Comparison of ENCODE assay signal across 20 cellular contexts in genomic region chr17:17137731-17138585, GRCh38.
DNase-seq lines count a peak whose midpoint lies in the region; ATAC-seq lines count a peak whose summit lies in the region.
"Had no signal": no experiment of that assay in that cellular context is flagged by ENCODE, and none has a peak within 500 bp of the region (broad histone marks: within the 10 kb centered on the region; RNA-seq: fewer than 3 reads in every experiment).

No MANE protein-coding gene starts in this region.

- no peaks in the 10 kb centered on the region for H3K9me3 Mint-ChIP-seq in activated naive CD4-positive, alpha-beta T cell treated with anti-CD3 and anti-CD28 coated beads, Interleukin-2, amount 10 ng/mL, durations not matched to agents 7 days and 5 days
- no peaks in the 10 kb centered on the region for H3K9me3 Mint-ChIP-seq in activated T-helper 17 cell treated with anti-CD3 and anti-CD28 coated beads, Interleukin-2, amount 50 U/mL, for 72 hours
- H3K9me3 Mint-ChIP-seq in stimulated activated memory B cell treated with anti-CD40 and anti-IgM and Interleukin-4, amounts not matched to agents 10 μg/mL and 1 μg/mL and 100 μg/mL, for 72 hours = no peaks in the 10 kb centered on the region
- H3K9me3 Mint-ChIP-seq: naive B cell had no signal

- peak; percentile 64 for ATAC-seq in GM21390 (IDR thresholded peaks at IDR 0.05; ENCODE audit: unreplicated experiment)
- ATAC-seq in activated T-helper 17 cell treated with anti-CD3 and anti-CD28 coated beads, Interleukin-2, amount 50 U/mL, for 72 hours (replicated peaks) = peak; percentile 86
- peak; percentile 60 for ATAC-seq in stimulated activated memory B cell treated with anti-CD40 and anti-IgM and Interleukin-4, amounts not matched to agents 10 μg/mL and 1 μg/mL and 100 μg/mL, for 72 hours
- ATAC-seq in HG02970 (IDR thresholded peaks at IDR 0.05; ENCODE audit: low FRiP score, unreplicated experiment) = no peak
- ATAC-seq in GM18909 (IDR thresholded peaks at IDR 0.05; ENCODE audit: poor library complexity, unreplicated experiment) = no peak
- ATAC-seq: body of pancreas, GM12878, pancreas had no signal

- peaks cover 7% of the 10 kb centered on the region for H3K4me1 Mint-ChIP-seq in activated naive CD4-positive, alpha-beta T cell treated with anti-CD3 and anti-CD28 coated beads, Interleukin-2, amount 10 ng/mL, durations not matched to agents 7 days and 5 days
- H3K4me1 Mint-ChIP-seq in activated T-helper 17 cell treated with anti-CD3 and anti-CD28 coated beads, Interleukin-2, amount 50 U/mL, for 72 hours = peaks cover 8% of the 10 kb centered on the region
- H3K4me1 Mint-ChIP-seq in stimulated activated memory B cell treated with anti-CD40 and anti-IgM and Interleukin-4, amounts not matched to agents 10 μg/mL and 1 μg/mL and 100 μg/mL, for 72 hours = peaks cover 19% of the 10 kb centered on the region

- peak overlapping the region; percentile 79 for H3K27ac Mint-ChIP-seq in activated naive CD4-positive, alpha-beta T cell treated with anti-CD3 and anti-CD28 coated beads, Interleukin-2, amount 10 ng/mL, durations not matched to agents 7 days and 5 days
- H3K27ac Mint-ChIP-seq in activated T-helper 17 cell treated with anti-CD3 and anti-CD28 coated beads, Interleukin-2, amount 50 U/mL, for 72 hours = peak overlapping the region; percentile 80
- peak overlapping the region; percentile 9 for H3K27ac Mint-ChIP-seq in stimulated activated memory B cell treated with anti-CD40 and anti-IgM and Interleukin-4, amounts not matched to agents 10 μg/mL and 1 μg/mL and 100 μg/mL, for 72 hours

- H3K4me3 Mint-ChIP-seq in activated naive CD4-positive, alpha-beta T cell treated with anti-CD3 and anti-CD28 coated beads, Interleukin-2, amount 10 ng/mL, durations not matched to agents 7 days and 5 days = no peak overlapping the region
- H3K4me3 Mint-ChIP-seq in activated T-helper 17 cell treated with anti-CD3 and anti-CD28 coated beads, Interleukin-2, amount 50 U/mL, for 72 hours = peak overlapping the region; percentile 28
- no peak overlapping the region for H3K4me3 Mint-ChIP-seq in stimulated activated memory B cell treated with anti-CD40 and anti-IgM and Interleukin-4, amounts not matched to agents 10 μg/mL and 1 μg/mL and 100 μg/mL, for 72 hours
- H3K4me3 Mint-ChIP-seq: naive B cell had no signal

- no peak for DNase-seq in activated naive CD4-positive, alpha-beta T cell treated with anti-CD3 and anti-CD28 coated beads, Interleukin-2, amount 10 ng/mL, durations not matched to agents 7 days and 5 days
- no peak for DNase-seq in activated naive CD4-positive, alpha-beta T cell treated with anti-CD3 and anti-CD28 coated beads, Interleukin-2, amount 50 U/mL, for 16 hours
- no peak for DNase-seq in medulla oblongata (ENCODE audit: extremely low spot score)
- DNase-seq: ACHN; activated CD4-positive, alpha-beta T cell treated with anti-CD3 and anti-CD28 coated beads, Interleukin-2, amount 50 U/mL, for 4 hours; cortex of kidney; naive B cell; NCI-H1436 treated with DMSO at 0.1 percent for 48 hours; NCI-H748 treated with DMSO at 0.1 percent for 48 hours; OCI-M1; stimulated activated CD4-positive, alpha-beta T cell treated with anti-CD3 and anti-CD28 coated beads, Interleukin-2, amount 100 ng/mL, for 48 hours; T-helper 1 cell had no signal

- no peaks in the 10 kb centered on the region for H3K27me3 Mint-ChIP-seq in activated naive CD4-positive, alpha-beta T cell treated with anti-CD3 and anti-CD28 coated beads, Interleukin-2, amount 10 ng/mL, durations not matched to agents 7 days and 5 days
- H3K27me3 Mint-ChIP-seq in activated T-helper 17 cell treated with anti-CD3 and anti-CD28 coated beads, Interleukin-2, amount 50 U/mL, for 72 hours = no peaks in the 10 kb centered on the region
- no peaks in the 10 kb centered on the region for H3K27me3 Mint-ChIP-seq in stimulated activated memory B cell treated with anti-CD40 and anti-IgM and Interleukin-4, amounts not matched to agents 10 μg/mL and 1 μg/mL and 100 μg/mL, for 72 hours
- H3K27me3 Mint-ChIP-seq: naive B cell had no signal

- peaks cover 16% of the 10 kb centered on the region for H3K36me3 Mint-ChIP-seq in activated naive CD4-positive, alpha-beta T cell treated with anti-CD3 and anti-CD28 coated beads, Interleukin-2, amount 10 ng/mL, durations not matched to agents 7 days and 5 days
- H3K36me3 Mint-ChIP-seq in activated T-helper 17 cell treated with anti-CD3 and anti-CD28 coated beads, Interleukin-2, amount 50 U/mL, for 72 hours (ENCODE audit: low read depth) = peaks cover 56% of the 10 kb centered on the region
- H3K36me3 Mint-ChIP-seq in stimulated activated memory B cell treated with anti-CD40 and anti-IgM and Interleukin-4, amounts not matched to agents 10 μg/mL and 1 μg/mL and 100 μg/mL, for 72 hours = peaks cover 53% of the 10 kb centered on the region

- CTCF ChIA-PET in activated naive CD4-positive, alpha-beta T cell treated with anti-CD3 and anti-CD28 coated beads, Interleukin-2, amount 10 ng/mL, durations not matched to agents 7 days and 5 days (lab: Charles Lee) = no interaction called here

Comparison
In these comparisons a context has a peak if more than half of its experiments do, and no peak if none do; other contexts are left out.
1. H3K27ac Mint-ChIP-seq: peak in every context shown above with its lines; median percentile 80 in activated T-helper 17 cell treated with anti-CD3 and anti-CD28 coated beads, Interleukin-2, amount 50 U/mL, for 72 hours; 79 in activated naive CD4-positive, alpha-beta T cell treated with anti-CD3 and anti-CD28 coated beads, Interleukin-2, amount 10 ng/mL, durations not matched to agents 7 days and 5 days; 9 in stimulated activated memory B cell treated with anti-CD40 and anti-IgM and Interleukin-4, amounts not matched to agents 10 μg/mL and 1 μg/mL and 100 μg/mL, for 72 hours.
2. ATAC-seq: peak in GM21390 (single experiment), activated T-helper 17 cell treated with anti-CD3 and anti-CD28 coated beads, Interleukin-2, amount 50 U/mL, for 72 hours (single experiment) and stimulated activated memory B cell treated with anti-CD40 and anti-IgM and Interleukin-4, amounts not matched to agents 10 μg/mL and 1 μg/mL and 100 μg/mL, for 72 hours (single experiment); none in HG02970 (single experiment) and GM18909 (single experiment).